27 cellular contexts compared by ENCODE assay signal in genomic region chr3:55441499-55441898, GRCh38. TPM values are rescaled to one million over a fixed set of nuclear protein-coding genes. Genes with fewer than 3 reads are reported as not detected.
"Had no signal": no experiment of that assay in that cellular context is flagged by ENCODE, and none has a peak within 500 bp of the region (broad histone marks: within the 10 kb centered on the region; RNA-seq: fewer than 3 reads in every experiment).

No MANE protein-coding gene starts in this region.

- H3K27me3 ChIP-seq: adrenal gland, body of pancreas, colonic mucosa, thyroid gland, upper lobe of left lung, vagina had no signal

- H3K4me3 Mint-ChIP-seq: activated naive CD4-positive, alpha-beta T cell treated with anti-CD3 and anti-CD28 coated beads for 36 hours; activated naive CD8-positive, alpha-beta T cell treated with anti-CD3 and anti-CD28 coated beads for 36 hours; natural killer cell treated with Interleukin-12 subunit alpha and Interleukin-12 subunit beta and Interleukin-15 and Interleukin-18, amount 100 ng/mL, for 72 hours; stimulated activated naive B cell treated with anti-CD40 and anti-IgM and Interleukin-4, amounts not matched to agents 10 μg/mL and 1 μg/mL and 100 μg/mL, for 72 hours had no signal

- H3K27me3 Mint-ChIP-seq: natural killer cell treated with Interleukin-12 subunit alpha and Interleukin-12 subunit beta and Interleukin-15 and Interleukin-18, amount 100 ng/mL, for 72 hours had no signal

- H3K4me1 ChIP-seq: adrenal gland, body of pancreas, colonic mucosa, heart left ventricle, stomach, vagina had no signal

- H3K27ac Mint-ChIP-seq: activated naive CD4-positive, alpha-beta T cell treated with anti-CD3 and anti-CD28 coated beads for 36 hours; activated naive CD8-positive, alpha-beta T cell treated with anti-CD3 and anti-CD28 coated beads for 36 hours; natural killer cell treated with Interleukin-12 subunit alpha and Interleukin-12 subunit beta and Interleukin-15 and Interleukin-18, amount 100 ng/mL, for 72 hours; stimulated activated naive B cell treated with anti-CD40 and anti-IgM and Interleukin-4, amounts not matched to agents 10 μg/mL and 1 μg/mL and 100 μg/mL, for 72 hours had no signal

- ATAC-seq: activated CD4-positive, CD25-positive, alpha-beta regulatory T cell treated with anti-CD3 and anti-CD28 coated beads, Interleukin-2, amount 50 U/mL, for 24 hours; body of pancreas; heart left ventricle; left cardiac atrium; left ventricle myocardium superior; mucosa of descending colon; natural killer cell treated with Interleukin-12 subunit alpha and Interleukin-12 subunit beta and Interleukin-15 and Interleukin-18, amount 100 ng/mL, for 72 hours; right cardiac atrium; stimulated activated naive B cell treated with anti-CD40 and anti-IgM and Interleukin-4, amounts not matched to agents 10 μg/mL and 1 μg/mL and 100 μg/mL, for 72 hours had no signal

- DNase-seq: activated CD4-positive, alpha-beta T cell treated with anti-CD3 and anti-CD28 coated beads for 48 hours; activated CD4-positive, alpha-beta T cell treated with anti-CD3 and anti-CD28 coated beads, Interleukin-2, amount 50 U/mL, for 48 hours; activated CD8-positive, alpha-beta memory T cell treated with anti-CD3 and anti-CD28 coated beads for 24 hours; activated effector memory CD4-positive, alpha-beta T cell treated with Interleukin-2 at 50 U/mL for 16 hours; activated naive CD4-positive, alpha-beta T cell treated with anti-CD3 and anti-CD28 coated beads for 36 hours; activated naive CD8-positive, alpha-beta T cell treated with anti-CD3 and anti-CD28 coated beads for 36 hours; adrenal gland; aorta; body of pancreas; colonic mucosa; effector memory CD4-positive, alpha-beta T cell; foreskin fibroblast; heart left ventricle; left cardiac atrium; left ventricle myocardium superior; mucosa of descending colon; posterior cingulate gyrus; right cardiac atrium; stimulated activated CD4-positive, alpha-beta T cell treated with anti-CD3 and anti-CD28 coated beads, Interleukin-15, amount 100 ng/mL, for 24 hours; stimulated activated CD4-positive, alpha-beta T cell treated with anti-CD3 and anti-CD28 coated beads, Interleukin-2, amount 100 ng/mL, for 24 hours; stimulated activated naive B cell treated with anti-CD40 and anti-IgM and Interleukin-4, amounts not matched to agents 10 μg/mL and 1 μg/mL and 100 μg/mL, for 72 hours; stomach; thyroid gland; upper lobe of left lung had no signal

- H3K36me3 Mint-ChIP-seq: activated naive CD8-positive, alpha-beta T cell treated with anti-CD3 and anti-CD28 coated beads for 36 hours; natural killer cell treated with Interleukin-12 subunit alpha and Interleukin-12 subunit beta and Interleukin-15 and Interleukin-18, amount 100 ng/mL, for 72 hours; stimulated activated naive B cell treated with anti-CD40 and anti-IgM and Interleukin-4, amounts not matched to agents 10 μg/mL and 1 μg/mL and 100 μg/mL, for 72 hours had no signal

- H3K27ac ChIP-seq: adrenal gland, body of pancreas, colonic mucosa, heart left ventricle, stomach, thyroid gland, vagina had no signal

- H3K9me3 Mint-ChIP-seq: activated naive CD4-positive, alpha-beta T cell treated with anti-CD3 and anti-CD28 coated beads for 36 hours; activated naive CD8-positive, alpha-beta T cell treated with anti-CD3 and anti-CD28 coated beads for 36 hours; natural killer cell treated with Interleukin-12 subunit alpha and Interleukin-12 subunit beta and Interleukin-15 and Interleukin-18, amount 100 ng/mL, for 72 hours had no signal

- H3K4me1 Mint-ChIP-seq: activated naive CD8-positive, alpha-beta T cell treated with anti-CD3 and anti-CD28 coated beads for 36 hours; stimulated activated naive B cell treated with anti-CD40 and anti-IgM and Interleukin-4, amounts not matched to agents 10 μg/mL and 1 μg/mL and 100 μg/mL, for 72 hours had no signal

RNA-seq across cellular contexts. Expression of gene WNT5A, which starts 45.6 kb away (rescaled TPM):
- total RNA-seq: activated naive CD4-positive, alpha-beta T cell treated with anti-CD3 and anti-CD28 coated beads for 36 hours; activated naive CD8-positive, alpha-beta T cell treated with anti-CD3 and anti-CD28 coated beads for 36 hours; natural killer cell treated with Interleukin-12 subunit alpha and Interleukin-12 subunit beta and Interleukin-15 and Interleukin-18, amount 100 ng/mL, for 72 hours had no signal
